In the genomic region with DNA sequence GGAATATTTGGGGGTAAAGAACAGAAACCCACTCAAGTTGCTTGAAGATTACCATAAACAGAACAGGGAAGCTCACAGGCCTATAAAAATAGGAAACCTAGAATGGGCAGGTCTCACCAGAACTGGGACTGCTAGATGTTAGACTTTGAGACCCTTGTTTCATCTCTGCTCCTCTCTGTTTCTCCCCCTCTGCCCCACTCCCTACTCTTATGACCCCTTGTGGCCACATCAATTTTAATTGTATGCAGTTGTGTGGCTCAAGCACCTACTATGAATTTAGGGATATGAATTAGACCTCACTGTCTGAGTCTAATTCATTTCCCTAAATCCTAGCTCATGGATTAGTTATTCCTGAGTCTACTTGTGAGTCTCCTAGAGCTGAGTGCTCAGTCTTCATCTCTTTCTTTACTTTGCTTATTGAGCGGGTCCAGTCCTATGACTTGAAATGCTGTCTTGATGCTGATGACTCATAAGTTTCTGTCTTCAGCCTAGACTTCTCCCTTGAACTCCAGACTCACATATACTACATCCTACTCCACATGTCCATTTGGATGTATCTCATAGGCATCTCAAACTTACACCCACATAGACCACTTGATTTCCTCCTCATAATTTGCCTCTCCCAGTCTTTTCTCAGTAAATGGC, we compare ENCODE assay signal across 12 cellular contexts.
DNase-seq lines count a peak whose midpoint lies in the region; ATAC-seq and TF ChIP-seq lines count a peak whose summit lies in the region.
"Had no signal": no experiment of that assay in that cellular context is flagged by ENCODE, and none has a peak within 500 bp of the region (broad histone marks: within the 10 kb centered on the region; RNA-seq: fewer than 3 reads in every experiment).

No MANE protein-coding gene starts in this region.

- H3K4me3 Mint-ChIP-seq in H9, result no peak overlapping the region

- H3K27ac ChIP-seq in H9 (ENCODE audit: insufficient read length, low read depth, low read length), result no peak overlapping the region
- H3K27ac ChIP-seq in sigmoid colon, result no peak overlapping the region
- H3K27ac ChIP-seq in right atrium auricular region, result no peak overlapping the region
- H3K27ac ChIP-seq: VCaP had no signal

- H3T11ph ChIP-seq in H9 (ENCODE audit: low read length), result no peak overlapping the region

- H3K4me1 ChIP-seq in H9 (ENCODE audit: insufficient read depth, low read length) (no peaks in the 10 kb centered on the region), sigmoid colon (no peaks in the 10 kb centered on the region), right atrium auricular region (no peaks in the 10 kb centered on the region)

- ATAC-seq in HG03565 (IDR thresholded peaks at IDR 0.05; ENCODE audit: unreplicated experiment), result no peak

- no peak overlapping the region for H3K18ac ChIP-seq in H9 (ENCODE audit: insufficient read length, low read depth, low read length)

- TF ChIP-seq CTCF in GM06990 (IDR thresholded peaks at IDR 0.05; ENCODE audit: insufficient read depth, low read length, poor library complexity, severe bottlenecking) (peak; percentile 28), H9 (conservative IDR thresholded peaks at IDR 0.05) (peak; percentile 56), sigmoid colon (IDR thresholded peaks at IDR 0.05) (no peak), right atrium auricular region (IDR thresholded peaks at IDR 0.05) (peak in 1 of 2 donors; percentile 35)

- no peak overlapping the region for H2BK120ac ChIP-seq in H9 (ENCODE audit: low read depth, low read length, poor library complexity, severe bottlenecking)

- no peak overlapping the region for H4K8ac ChIP-seq in H9 (replicated peaks; ENCODE audit: insufficient read length, low read depth, low read length)

- no peak overlapping the region for H2AFZ ChIP-seq in H9 (ENCODE audit: low read length)

- H3K56ac ChIP-seq in H9 (ENCODE audit: insufficient read length, low read depth, low read length), result no peak overlapping the region

- H3K23ac ChIP-seq in H9 (ENCODE audit: insufficient read length, low read depth, low read length), result no peak overlapping the region

- no peaks in the 10 kb centered on the region for H3K9me3 Mint-ChIP-seq in H9

- no peak overlapping the region for H3K27ac Mint-ChIP-seq in H9

- H3K4me3 ChIP-seq in GM06990 (replicated peaks; ENCODE audit: low read depth, low read length) (no peak overlapping the region), sigmoid colon (no peak overlapping the region), right atrium auricular region (no peak overlapping the region)

- no peak overlapping the region for H2BK5ac ChIP-seq in H9 (ENCODE audit: insufficient read length, low read length)

- H3K14ac ChIP-seq in H9 (ENCODE audit: insufficient read depth, low read length), result no peak overlapping the region

- no peak overlapping the region for H3K4ac ChIP-seq in H9 (ENCODE audit: low read depth, low read length)

- no CpG with 5 or more reads among the region's 1 CpG for WGBS in H9 (ENCODE audit: extremely low coverage, insufficient read length, low lambda C conversion rate)
- 82 to 85% methylated on average over 1 of the region's 1 CpG for WGBS in sigmoid colon, 2 donors

- H4K5ac ChIP-seq in H9 (ENCODE audit: insufficient read length, low read depth, low read length), result no peak overlapping the region

- H3K9me3 ChIP-seq in H9 (ENCODE audit: control insufficient read depth, low read depth, low read length) (no peaks in the 10 kb centered on the region), sigmoid colon (no peaks in the 10 kb centered on the region), right atrium auricular region (no peaks in the 10 kb centered on the region)

- DNase-seq in GM06990 (ENCODE audit: extremely low read depth, insufficient read length) (no peak), H9 (no peak), RPMI7951 (ENCODE audit: low read depth) (peak; percentile 26), iris pigment epithelial cell (ENCODE audit: low read depth) (peak; percentile 29), glomerular visceral epithelial cell (ENCODE audit: extremely low spot score) (no peak), sigmoid colon (no peak), right atrium auricular region (ENCODE audit: low spot score) (no peak)
- DNase-seq: DMS79, NCI-H187, small intestine had no signal

- H4K91ac ChIP-seq in H9 (ENCODE audit: insufficient read length, low read depth, low read length), result no peak overlapping the region

- no peak overlapping the region for H3K9ac ChIP-seq in H9 (ENCODE audit: extremely low read depth, insufficient read length, low read length)

- TF ChIP-seq EP300 in sigmoid colon (IDR thresholded peaks at IDR 0.05), result no peak

- H2BK15ac ChIP-seq in H9 (ENCODE audit: low read depth, low read length), result no peak overlapping the region

- no peaks in the 10 kb centered on the region for H3K79me1 ChIP-seq in H9 (ENCODE audit: insufficient read depth, low read depth, low read length, poor library complexity, severe bottlenecking)

- 0 out of 2 replicates have a peak, but pooled peaks cover 2% of the 10 kb centered on the region for H3K79me2 ChIP-seq in H9 (ENCODE audit: insufficient read depth, low read length)

- H2AK5ac ChIP-seq in H9 (ENCODE audit: insufficient read length, low read length), result no peak overlapping the region

- no peaks in the 10 kb centered on the region for H4K20me1 ChIP-seq in H9 (ENCODE audit: control insufficient read depth, insufficient read depth, insufficient read length)

- H3K23me2 ChIP-seq in H9 (ENCODE audit: insufficient read length, low read depth, low read length, poor library complexity, severe bottlenecking), result no peaks in the 10 kb centered on the region

- no peaks in the 10 kb centered on the region for H3K36me3 Mint-ChIP-seq in H9 (ENCODE audit: insufficient read depth in 1 of 3, low read depth in 3 of 3)

- H3K36me3 ChIP-seq in GM06990 (ENCODE audit: control insufficient read depth, insufficient read depth, low read length), result no peaks in the 10 kb centered on the region
- no peaks in the 10 kb centered on the region for H3K36me3 ChIP-seq in sigmoid colon
- H3K36me3 ChIP-seq in right atrium auricular region, result no peaks in the 10 kb centered on the region

- H2BK20ac ChIP-seq in H9 (ENCODE audit: low read depth, low read length, poor library complexity, severe bottlenecking), result no peak overlapping the region

- H3K27me3 Mint-ChIP-seq in H9 (ENCODE audit: low read depth), result no peaks in the 10 kb centered on the region; the same call in 1 of the 2 replicates

- H3K4me1 Mint-ChIP-seq in H9, result peaks cover 4 to 7% of the 10 kb centered on the region in 2 experiments

- no peak overlapping the region for H3K4me2 ChIP-seq in H9 (ENCODE audit: insufficient read depth, insufficient read length, low read length)

- no peak overlapping the region for H2BK12ac ChIP-seq in H9 (ENCODE audit: insufficient read length, low read depth, low read length)

- no peak for TF ChIP-seq POLR2A in sigmoid colon (IDR thresholded peaks at IDR 0.05)

- intact Hi-C loops in sigmoid colon (cut with DNase I), result no loop called here

- H3K27me3 ChIP-seq in GM06990 (replicated peaks; ENCODE audit: control insufficient read depth, insufficient read depth, low read length), result no peaks in the 10 kb centered on the region
- H3K27me3 ChIP-seq in H9 (ENCODE audit: insufficient read depth, low read length), result no peaks in the 10 kb centered on the region
- no peaks in the 10 kb centered on the region for H3K27me3 ChIP-seq in sigmoid colon
- no peaks in the 10 kb centered on the region for H3K27me3 ChIP-seq in right atrium auricular region

Comparison
In these comparisons a context has a peak if more than half of its experiments do, and no peak if none do; other contexts are left out.
1. DNase-seq: peak in RPMI7951 (single experiment) and iris pigment epithelial cell (single experiment); none in GM06990 (single experiment), H9 (single experiment), glomerular visceral epithelial cell (single experiment), sigmoid colon (single experiment) and right atrium auricular region (single experiment).
2. CTCF ChIP-seq: peak in GM06990 (single experiment) and H9 (single experiment); none in sigmoid colon (0 of 4).